In genomic region chr15:29802411-29802810, GRCh38 we compare ENCODE assay signal across 16 cellular contexts. TPM values are rescaled to one million over a fixed set of nuclear protein-coding genes. Genes with fewer than 3 reads are reported as not detected.
DNase-seq lines count a peak whose midpoint lies in the region; ATAC-seq and TF ChIP-seq lines count a peak whose summit lies in the region.
"Had no signal": no experiment of that assay in that cellular context is flagged by ENCODE, and none has a peak within 500 bp of the region (broad histone marks: within the 10 kb centered on the region; RNA-seq: fewer than 3 reads in every experiment).

No MANE protein-coding gene starts in this region.

- no TSS peak for BruUV-seq in Caco-2 (replicated peaks; lab: Mats Ljungman, UMichigan)

- intact Hi-C loops in Caco-2 (cut with micrococcal nuclease; ENCODE audit: unreplicated experiment) = no loop called here

- H3K4me1 ChIP-seq in Caco-2 = peaks cover 45% of the 10 kb centered on the region
- peaks cover 21% of the 10 kb centered on the region for H3K4me1 ChIP-seq in mesodermal cell (ENCODE audit: control insufficient read depth, insufficient read depth, low read length, poor library complexity, severe bottlenecking)

- no peak for ATAC-seq in T-cell (replicated peaks in 1 of 4)
- ATAC-seq: Right ventricle myocardium inferior had no signal

- no peak for TF ChIP-seq CTCF in Caco-2 (IDR thresholded peaks at IDR 0.05; ENCODE audit: insufficient read depth in 1 of 2, low read depth in 1 of 2, low read length in 1 of 2, severe bottlenecking in 1 of 2, unreplicated experiment in 1 of 2)
- TF ChIP-seq CTCF in progenitor cell of endocrine pancreas (IDR thresholded peaks at IDR 0.05; ENCODE audit: unreplicated experiment) = no peak

- H3K36me3 Mint-ChIP-seq in Caco-2 (ENCODE audit: insufficient read depth, unreplicated experiment) (peaks cover 70% of the 10 kb centered on the region), progenitor cell of endocrine pancreas (ENCODE audit: insufficient read depth) (peaks cover 25% of the 10 kb centered on the region), T-cell (no peaks in the 10 kb centered on the region)

- H3K36me3 ChIP-seq in Caco-2 (ENCODE audit: control insufficient read depth, insufficient read depth, low read length) (no peaks in the 10 kb centered on the region; the same call in 1 of the 2 replicates), mesodermal cell (ENCODE audit: control insufficient read depth, insufficient read depth, low read length) (peaks cover 37% of the 10 kb centered on the region)
- H3K36me3 ChIP-seq: BE2C had no signal

- H3K27ac Mint-ChIP-seq in Caco-2 (ENCODE audit: unreplicated experiment) (peak overlapping the region; percentile 51), progenitor cell of endocrine pancreas (peak overlapping the region; percentile 29), T-cell (no peak overlapping the region)

- CTCF ChIA-PET in Caco-2 (lab: Charles Lee) = interaction anchor here (1.3 kb wide), 1 partner anchor 123 kb away, joined by 15 read pairs; no protein-coding TSS in a partner anchor
- CTCF ChIA-PET in T-cell (lab: Charles Lee) = no interaction called here

- H3K4me3 ChIP-seq in Caco-2 (ENCODE audit: low read depth, low read length) = no peak overlapping the region
- H3K4me3 ChIP-seq in mesodermal cell (ENCODE audit: extremely low read depth, insufficient read depth, low read length, poor library complexity, severe bottlenecking) = no peak overlapping the region

- peak overlapping the region; percentile 53 for H3K27ac ChIP-seq in angular gyrus (ENCODE audit: low read depth, low read length)
- H3K27ac ChIP-seq in mesodermal cell (ENCODE audit: low read depth, low read length, severe bottlenecking) = peak overlapping the region; percentile 19
- no peak overlapping the region for H3K27ac ChIP-seq in caudate nucleus (ENCODE audit: low read depth, low read length)

- POLR2A ChIA-PET in Caco-2 (lab: Charles Lee) (interaction anchor here (1.0 kb wide), 1 partner anchor 19 kb away, joined by 5 read pairs; no protein-coding TSS in a partner anchor), T-cell (lab: Charles Lee) (no interaction called here)

- 60% methylated on average over 1 of the region's 1 CpG; no CpG with 5 or more reads in 1 of the 2 experiments for WGBS in mesodermal cell (ENCODE audit: insufficient coverage in 2 of 2), 2 experiments

- H3K4me1 Mint-ChIP-seq in Caco-2 (ENCODE audit: low read depth, unreplicated experiment) = peaks cover 53% of the 10 kb centered on the region
- H3K4me1 Mint-ChIP-seq in progenitor cell of endocrine pancreas (ENCODE audit: low read depth) = peaks cover 36% of the 10 kb centered on the region
- H3K4me1 Mint-ChIP-seq in T-cell = peaks cover 0 to 5% (median 0%) of the 10 kb centered on the region in 3 donors

- H3K9me3 ChIP-seq in Caco-2 (no peaks in the 10 kb centered on the region), mesodermal cell (ENCODE audit: control insufficient read depth, low read length) (no peaks in the 10 kb centered on the region)
- H3K9me3 ChIP-seq: BE2C had no signal

- H3K9me3 Mint-ChIP-seq in Caco-2 (ENCODE audit: unreplicated experiment) = no peaks in the 10 kb centered on the region
- H3K9me3 Mint-ChIP-seq in progenitor cell of endocrine pancreas (ENCODE audit: low read depth) = no peaks in the 10 kb centered on the region
- H3K9me3 Mint-ChIP-seq in T-cell = peaks cover 0 to 3% (median 0%) of the 10 kb centered on the region in 3 donors

- H3K27me3 Mint-ChIP-seq in Caco-2 (ENCODE audit: insufficient read depth, unreplicated experiment) (no peaks in the 10 kb centered on the region), progenitor cell of endocrine pancreas (no peaks in the 10 kb centered on the region), T-cell (peaks cover 37 to 58% of the 10 kb centered on the region in 2 donors)

- no peaks in the 10 kb centered on the region for H3K27me3 ChIP-seq in Caco-2 (replicated peaks; ENCODE audit: control insufficient read depth, insufficient read depth, low read length)
- H3K27me3 ChIP-seq: BE2C had no signal

- no peak overlapping the region for H3K4me3 Mint-ChIP-seq in Caco-2 (ENCODE audit: unreplicated experiment)
- no peak overlapping the region for H3K4me3 Mint-ChIP-seq in progenitor cell of endocrine pancreas (ENCODE audit: low read depth)
- H3K4me3 Mint-ChIP-seq in T-cell = no peak overlapping the region

- DNase-seq in Caco-2 = no peak
- DNase-seq in progenitor cell of endocrine pancreas (ENCODE audit: low spot score, unreplicated experiment) = no peak
- DNase-seq in DMS53 treated with DMSO at 0.1 percent for 48 hours (lab: John Stamatoyannopoulos, UW; ENCODE audit: unreplicated experiment) = no peak
- DNase-seq in caudate nucleus (lab: John Stamatoyannopoulos, UW) = no peak
- DNase-seq in iPS-NIHi11 (ENCODE audit: low spot score) = no peak
- DNase-seq in T-cell = no peak
- DNase-seq: BE2C, DMS79 treated with DMSO at 0.1 percent for 48 hours, H7, Kasumi-1, NCI-H1694, NCI-H446, NCI-H526 had no signal

RNA-seq across cellular contexts. Expression of gene TJP1, which starts 19.9 kb away (rescaled TPM):
- total RNA-seq in Caco-2 (2022) (179 and 181 TPM in 2 replicates), progenitor cell of endocrine pancreas (167 and 172 TPM in 2 replicates), T-cell (under 1 TPM in 3 of 5 donors, not detected in 2; 0.41 to 0.73 (median 0.53) TPM)
- 118 TPM for polyA plus RNA-seq in mesodermal cell (2013, experiment 1 of 2)
- polyA plus RNA-seq in mesodermal cell (2013, experiment 2 of 2) = 106 TPM

Comparison
In these comparisons a context has a peak if more than half of its experiments do, and no peak if none do; other contexts are left out.
1. H3K27ac Mint-ChIP-seq: peak in Caco-2 (single experiment) and progenitor cell of endocrine pancreas (single experiment); none in T-cell (0 of 2).
2. RNA of gene TJP1, which starts 19.9 kb away (total RNA-seq): 179 to 181 TPM in Caco-2 and 167 to 172 TPM in progenitor cell of endocrine pancreas; 0.41 to 0.73 TPM in T-cell; every median in the first group is over 10 times any median in the second.